25 cellular contexts compared by ENCODE assay signal in the genomic region with DNA sequence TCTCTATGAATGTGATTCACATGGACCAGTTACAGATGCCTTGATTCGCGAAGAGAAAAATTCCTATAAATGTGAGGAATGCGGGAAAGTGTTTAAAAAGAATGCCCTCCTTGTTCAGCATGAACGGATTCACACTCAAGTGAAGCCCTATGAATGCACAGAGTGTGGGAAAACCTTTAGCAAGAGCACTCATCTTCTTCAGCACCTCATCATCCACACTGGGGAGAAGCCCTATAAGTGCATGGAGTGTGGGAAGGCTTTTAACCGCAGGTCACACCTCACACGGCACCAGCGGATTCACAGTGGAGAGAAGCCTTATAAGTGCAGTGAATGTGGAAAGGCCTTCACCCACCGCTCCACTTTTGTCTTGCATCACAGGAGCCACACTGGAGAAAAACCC.
"Had no signal": no experiment of that assay in that cellular context is flagged by ENCODE, and none has a peak within 500 bp of the region (broad histone marks: within the 10 kb centered on the region; RNA-seq: fewer than 3 reads in every experiment).

No MANE protein-coding gene starts in this region.

- H3K4me1 ChIP-seq: colonic mucosa, esophagus muscularis mucosa, foreskin keratinocyte, neural progenitor cell, parathyroid adenoma, tibial artery had no signal

- H3K27me3 ChIP-seq: colonic mucosa, esophagus muscularis mucosa, foreskin keratinocyte, gastroesophageal sphincter, heart left ventricle, hepatocyte, neural progenitor cell, tibial artery had no signal

- ATAC-seq: foreskin keratinocyte; gastroesophageal sphincter; heart left ventricle; left lobe of liver; mucosa of descending colon; naive thymus-derived CD4-positive, alpha-beta T cell; sciatic nerve; stimulated activated naive CD8-positive, alpha-beta T cell treated with anti-CD3 and anti-CD28 coated beads, Interleukin-15, amount 100 ng/mL, for 72 hours had no signal

- H3K27ac ChIP-seq: colonic mucosa, esophagus muscularis mucosa, foreskin keratinocyte, gastroesophageal sphincter, heart left ventricle, hepatocyte, neural progenitor cell, parathyroid adenoma, tibial artery had no signal

- FAIRE-seq: endothelial cell of umbilical vein, kidney had no signal

- H2AFZ ChIP-seq: hepatocyte, neural progenitor cell, parathyroid adenoma had no signal

- H3K4me2 ChIP-seq: hepatocyte, neural progenitor cell, smooth muscle cell had no signal

- H3K4me3 ChIP-seq: colonic mucosa, esophagus muscularis mucosa, gastroesophageal sphincter, heart left ventricle, hepatocyte, mucosa of descending colon, neural progenitor cell, smooth muscle cell, tibial artery had no signal

- H3K36me3 ChIP-seq: neural progenitor cell had no signal

- H3K9me3 ChIP-seq: colonic mucosa had no signal

- DNase-seq: colonic mucosa; effector CD8-positive, alpha-beta T cell; endodermal cell; foreskin keratinocyte; heart left ventricle; kidney; mesenchymal stem cell; mucosa of descending colon; naive thymus-derived CD4-positive, alpha-beta T cell; stimulated activated CD4-positive, alpha-beta T cell treated with anti-CD3 and anti-CD28 coated beads, Interleukin-12 subunit alpha, Interleukin-12 subunit beta, amount 100 ng/mL, for 4 hours; stimulated activated CD4-positive, alpha-beta T cell treated with anti-CD3 and anti-CD28 coated beads, Interleukin-1b, Interleukin-23, amount 100 ng/mL, for 48 hours; stimulated activated CD4-positive, alpha-beta T cell treated with anti-CD3 and anti-CD28 coated beads, Interleukin-4, amount 100 ng/mL, for 1 hour; stimulated activated CD8-positive, alpha-beta memory T cell treated with anti-CD3 and anti-CD28 coated beads, Interleukin-4, amount 100 ng/mL, for 48 hours; stimulated activated naive CD4-positive, alpha-beta T cell; stimulated activated naive CD8-positive, alpha-beta T cell treated with anti-CD3 and anti-CD28 coated beads, Interleukin-15, amount 100 ng/mL, for 72 hours; tibial artery had no signal

- H3K9ac ChIP-seq: neural progenitor cell, parathyroid adenoma had no signal

- H3K79me2 ChIP-seq: hepatocyte had no signal
